ENCODE assay signal across 1 cellular context in genomic region chr2:223697316-223697875, GRCh38.
TF ChIP-seq lines count a peak whose summit lies in the region.

No MANE protein-coding gene starts in this region.

TF ChIP-seq in endothelial cell of umbilical vein, 7 proteins besides CTCF, POLR2A, EP300 and RAD21:
- TF ChIP-seq MAX (IDR thresholded peaks at IDR 0.05; ENCODE audit: insufficient read depth, insufficient read length) (no peak), MYC (IDR thresholded peaks at IDR 0.05; ENCODE audit: low read depth, low read length) (no peak), GATA2 (IDR thresholded peaks at IDR 0.05; ENCODE audit: insufficient read depth, insufficient read length, low read depth, low read length) (no peak)
TF ChIP-seq in endothelial cell of umbilical vein: peak in this region for 0.
